ENCODE assay signal across 9 cellular contexts in genomic region chr15:38696120-38696727, GRCh38.
DNase-seq lines count a peak whose midpoint lies in the region; ATAC-seq and TF ChIP-seq lines count a peak whose summit lies in the region.
"Had no signal": no experiment of that assay in that cellular context is flagged by ENCODE, and none has a peak within 500 bp of the region (broad histone marks: within the 10 kb centered on the region; RNA-seq: fewer than 3 reads in every experiment).

No MANE protein-coding gene starts in this region.

- ATAC-seq in HG03460 (IDR thresholded peaks at IDR 0.05; ENCODE audit: unreplicated experiment) (peak; percentile 70), left colon (no peak)
- peak; percentile 93 for ATAC-seq in activated CD8-positive, alpha-beta T cell treated with anti-CD3 and anti-CD28 coated beads for 36 hours

- no peaks in the 10 kb centered on the region for H3K27me3 Mint-ChIP-seq in activated CD8-positive, alpha-beta T cell treated with anti-CD3 and anti-CD28 coated beads for 36 hours

- peak; percentile 90 for DNase-seq in NK-92 treated with Interleukin-12 subunit alpha and Interleukin-12 subunit beta, amount 100 ng/mL, for 24 hours (lab: John Stamatoyannopoulos, UW)
- no peak for DNase-seq in NK-92 (lab: John Stamatoyannopoulos, UW; ENCODE audit: unreplicated experiment)
- peak; percentile 91 for DNase-seq in activated CD8-positive, alpha-beta T cell treated with anti-CD3 and anti-CD28 coated beads for 36 hours
- DNase-seq in left colon = peak; percentile 17 to 35
- DNase-seq in AML-193 (lab: John Stamatoyannopoulos, UW) = no peak
- no peak for DNase-seq in DMS153 treated with DMSO at 0.1 percent for 48 hours (lab: John Stamatoyannopoulos, UW; ENCODE audit: unreplicated experiment)
- no peak for DNase-seq in NCI-H1436 treated with DMSO at 0.1 percent for 48 hours (lab: John Stamatoyannopoulos, UW)

- peak overlapping the region; percentile 84 for H3K27ac Mint-ChIP-seq in activated CD8-positive, alpha-beta T cell treated with anti-CD3 and anti-CD28 coated beads for 36 hours
- H3K27ac Mint-ChIP-seq: nephron had no signal

- POLR2A ChIA-PET in activated CD8-positive, alpha-beta T cell treated with anti-CD3 and anti-CD28 coated beads for 36 hours (lab: Charles Lee) = interaction anchor here (0.7 to 4.6 kb wide), 12 partner anchors 7 to 242 kb away, joined by 3 to 44 read pairs (median 4); partner anchors contain the start of genes FAM98B and RASGRP1

- CTCF ChIA-PET in activated CD8-positive, alpha-beta T cell treated with anti-CD3 and anti-CD28 coated beads for 36 hours (lab: Charles Lee) = interaction anchor here (0.7 to 15.3 kb wide), 15 partner anchors 9 to 256 kb away, joined by 3 to 225 read pairs (median 5); partner anchors contain the start of genes FAM98B and RASGRP1

- TF ChIP-seq CTCF in activated CD8-positive, alpha-beta T cell treated with anti-CD3 and anti-CD28 coated beads for 36 hours (IDR thresholded peaks at IDR 0.05) = no peak

- intact Hi-C loops in activated CD8-positive, alpha-beta T cell treated with anti-CD3 and anti-CD28 coated beads for 36 hours (cut with micrococcal nuclease) = no loop called here
- intact Hi-C loops in left colon (cut with DNase I, micrococcal nuclease) = loop anchor here in 1 of 2 donors (10.0 kb wide), 1 partner anchor 221 kb away; no protein-coding TSS in a partner anchor

- no peaks in the 10 kb centered on the region for H3K9me3 Mint-ChIP-seq in activated CD8-positive, alpha-beta T cell treated with anti-CD3 and anti-CD28 coated beads for 36 hours
- H3K9me3 Mint-ChIP-seq: nephron had no signal

- peak overlapping the region; percentile 26 for H3K4me3 Mint-ChIP-seq in activated CD8-positive, alpha-beta T cell treated with anti-CD3 and anti-CD28 coated beads for 36 hours
- H3K4me3 Mint-ChIP-seq: nephron had no signal

- H3K4me1 Mint-ChIP-seq in activated CD8-positive, alpha-beta T cell treated with anti-CD3 and anti-CD28 coated beads for 36 hours (ENCODE audit: low read depth) = peaks cover 62% of the 10 kb centered on the region

- H3K36me3 Mint-ChIP-seq in activated CD8-positive, alpha-beta T cell treated with anti-CD3 and anti-CD28 coated beads for 36 hours (ENCODE audit: low read depth) = no peaks in the 10 kb centered on the region

Comparison
In these comparisons a context has a peak if more than half of its experiments do, and no peak if none do; other contexts are left out.
1. DNase-seq: peak in NK-92 treated with Interleukin-12 subunit alpha and Interleukin-12 subunit beta, amount 100 ng/mL, for 24 hours (single experiment), activated CD8-positive, alpha-beta T cell treated with anti-CD3 and anti-CD28 coated beads for 36 hours (single experiment) and left colon (2 of 2); none in NK-92 (single experiment), AML-193 (0 of 2), DMS153 treated with DMSO at 0.1 percent for 48 hours (single experiment) and NCI-H1436 treated with DMSO at 0.1 percent for 48 hours (single experiment).